Comparison of ENCODE assay signal across 13 cellular contexts in the genomic region with DNA sequence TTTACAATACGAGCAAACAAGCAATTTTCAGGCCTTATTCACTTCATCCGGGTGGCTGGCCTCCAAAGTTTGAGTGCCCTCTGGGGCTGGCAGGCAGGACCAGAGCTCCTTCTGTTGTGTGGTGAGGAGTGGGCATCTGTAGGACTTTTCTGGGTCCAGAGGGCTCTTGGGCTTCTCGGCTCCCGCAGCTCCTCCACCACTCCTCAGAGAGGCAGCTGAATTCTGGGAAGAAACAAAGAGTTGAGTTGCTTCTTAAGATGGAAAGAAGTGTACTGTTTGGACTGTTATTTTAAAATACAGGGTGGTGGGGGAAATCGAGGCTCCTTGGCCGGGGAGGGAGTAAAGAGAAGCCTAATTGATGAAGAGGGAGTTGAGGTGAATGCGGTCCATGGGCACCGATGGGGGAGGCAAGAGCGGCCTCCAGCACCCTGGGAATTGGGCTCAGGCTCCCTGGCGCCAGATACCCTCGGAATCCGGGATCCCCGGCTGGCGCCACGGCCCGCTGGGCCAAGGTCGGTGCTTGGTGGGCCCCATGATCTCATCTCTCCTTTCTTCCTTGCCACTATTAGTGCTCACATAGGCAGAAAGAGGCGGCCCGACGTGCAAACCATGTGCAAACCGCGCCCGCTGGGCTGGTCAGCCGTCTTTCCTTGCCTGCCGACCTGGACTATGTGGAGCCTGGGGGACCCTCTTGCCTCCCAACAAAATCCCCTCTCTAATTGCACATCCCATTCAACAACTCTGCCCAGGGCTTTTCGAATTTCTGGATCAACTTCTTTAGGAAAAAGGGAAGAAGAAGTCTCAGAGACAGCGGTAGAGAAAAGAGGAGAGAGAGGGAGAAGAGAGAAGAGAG. TPM values are rescaled to one million over a fixed set of nuclear protein-coding genes. Genes with fewer than 3 reads are reported as not detected.
DNase-seq lines count a peak whose midpoint lies in the region; ATAC-seq lines count a peak whose summit lies in the region.
"Had no signal": no experiment of that assay in that cellular context is flagged by ENCODE, and none has a peak within 500 bp of the region (broad histone marks: within the 10 kb centered on the region; RNA-seq: fewer than 3 reads in every experiment).

No MANE protein-coding gene starts in this region.

- H3K4me3 Mint-ChIP-seq in stimulated activated naive CD8-positive, alpha-beta T cell treated with anti-CD3 and anti-CD28 coated beads, Interleukin-15, Interleukin-2, amounts not matched to agents 100 ng/mL and 50 ng/mL, for 24 hours: peak overlapping the region; percentile 82
- H3K4me3 Mint-ChIP-seq in activated naive CD8-positive, alpha-beta T cell treated with anti-CD3 and anti-CD28 coated beads, Interleukin-2, amount 10 ng/mL, durations not matched to agents 7 days and 5 days: peak overlapping the region; percentile 75
- H3K4me3 Mint-ChIP-seq in naive thymus-derived CD8-positive, alpha-beta T cell: peak overlapping the region; percentile 73 to 87 (median 82)

- peaks cover 79% of the 10 kb centered on the region for H3K27me3 Mint-ChIP-seq in stimulated activated naive CD8-positive, alpha-beta T cell treated with anti-CD3 and anti-CD28 coated beads, Interleukin-15, Interleukin-2, amounts not matched to agents 100 ng/mL and 50 ng/mL, for 24 hours
- peaks cover 87% of the 10 kb centered on the region for H3K27me3 Mint-ChIP-seq in activated naive CD8-positive, alpha-beta T cell treated with anti-CD3 and anti-CD28 coated beads, Interleukin-2, amount 10 ng/mL, durations not matched to agents 7 days and 5 days
- H3K27me3 Mint-ChIP-seq in naive thymus-derived CD8-positive, alpha-beta T cell: peaks cover 44 to 93% (median 72%) of the 10 kb centered on the region in 5 donors

- no peak overlapping the region for H3K27ac Mint-ChIP-seq in stimulated activated naive CD8-positive, alpha-beta T cell treated with anti-CD3 and anti-CD28 coated beads, Interleukin-15, Interleukin-2, amounts not matched to agents 100 ng/mL and 50 ng/mL, for 24 hours
- peak overlapping the region; percentile 16 for H3K27ac Mint-ChIP-seq in activated naive CD8-positive, alpha-beta T cell treated with anti-CD3 and anti-CD28 coated beads, Interleukin-2, amount 10 ng/mL, durations not matched to agents 7 days and 5 days
- H3K27ac Mint-ChIP-seq in naive thymus-derived CD8-positive, alpha-beta T cell: no peak overlapping the region

- intact Hi-C loops in left colon (cut with DNase I, micrococcal nuclease): no loop called here

- no peak for DNase-seq in stimulated activated naive CD8-positive, alpha-beta T cell treated with anti-CD3 and anti-CD28 coated beads, Interleukin-15, Interleukin-2, amounts not matched to agents 100 U/mL and 50 U/mL, for 24 hours
- DNase-seq in activated naive CD8-positive, alpha-beta T cell treated with anti-CD3 and anti-CD28 coated beads, Interleukin-2, amount 10 ng/mL, durations not matched to agents 7 days and 5 days: no peak
- peak in 1 of 10 donors; percentile 40 for DNase-seq in naive thymus-derived CD8-positive, alpha-beta T cell
- DNase-seq in SHP77 (lab: John Stamatoyannopoulos, UW): no peak
- DNase-seq in NCI-H146 (lab: John Stamatoyannopoulos, UW): no peak
- DNase-seq in left colon: no peak
- DNase-seq: activated gamma-delta T cell, DMS79, uterus had no signal

- peaks cover 56% of the 10 kb centered on the region for H3K4me1 Mint-ChIP-seq in stimulated activated naive CD8-positive, alpha-beta T cell treated with anti-CD3 and anti-CD28 coated beads, Interleukin-15, Interleukin-2, amounts not matched to agents 100 ng/mL and 50 ng/mL, for 24 hours (ENCODE audit: low read depth)
- H3K4me1 Mint-ChIP-seq in activated naive CD8-positive, alpha-beta T cell treated with anti-CD3 and anti-CD28 coated beads, Interleukin-2, amount 10 ng/mL, durations not matched to agents 7 days and 5 days: peaks cover 21% of the 10 kb centered on the region
- H3K4me1 Mint-ChIP-seq in naive thymus-derived CD8-positive, alpha-beta T cell: peaks cover 21 to 75% (median 65%) of the 10 kb centered on the region in 4 donors

- no peaks in the 10 kb centered on the region for H3K9me3 Mint-ChIP-seq in stimulated activated naive CD8-positive, alpha-beta T cell treated with anti-CD3 and anti-CD28 coated beads, Interleukin-15, Interleukin-2, amounts not matched to agents 100 ng/mL and 50 ng/mL, for 24 hours
- H3K9me3 Mint-ChIP-seq in activated naive CD8-positive, alpha-beta T cell treated with anti-CD3 and anti-CD28 coated beads, Interleukin-2, amount 10 ng/mL, durations not matched to agents 7 days and 5 days: no peaks in the 10 kb centered on the region
- H3K9me3 Mint-ChIP-seq in naive thymus-derived CD8-positive, alpha-beta T cell: peaks cover 0 to 5% (median 0%) of the 10 kb centered on the region in 9 donors

- POLR2A ChIA-PET in activated naive CD8-positive, alpha-beta T cell treated with anti-CD3 and anti-CD28 coated beads, Interleukin-2, amount 10 ng/mL, durations not matched to agents 7 days and 5 days (lab: Charles Lee): no interaction called here
- POLR2A ChIA-PET in naive thymus-derived CD8-positive, alpha-beta T cell (lab: Charles Lee): no interaction called here

- ATAC-seq in stimulated activated naive CD8-positive, alpha-beta T cell treated with anti-CD3 and anti-CD28 coated beads, Interleukin-15, Interleukin-2, amounts not matched to agents 100 U/mL and 50 U/mL, for 24 hours: no peak
- ATAC-seq in activated naive CD8-positive, alpha-beta T cell treated with anti-CD3 and anti-CD28 coated beads, Interleukin-2, amount 10 ng/mL, durations not matched to agents 7 days and 5 days (ENCODE audit: low read depth): no peak
- ATAC-seq in naive thymus-derived CD8-positive, alpha-beta T cell: no peak
- ATAC-seq in HG03378 (IDR thresholded peaks at IDR 0.05; ENCODE audit: unreplicated experiment) (no peak), left colon (no peak)

- H3K36me3 Mint-ChIP-seq in stimulated activated naive CD8-positive, alpha-beta T cell treated with anti-CD3 and anti-CD28 coated beads, Interleukin-15, Interleukin-2, amounts not matched to agents 100 ng/mL and 50 ng/mL, for 24 hours (ENCODE audit: low read depth): no peaks in the 10 kb centered on the region
- H3K36me3 Mint-ChIP-seq in activated naive CD8-positive, alpha-beta T cell treated with anti-CD3 and anti-CD28 coated beads, Interleukin-2, amount 10 ng/mL, durations not matched to agents 7 days and 5 days: no peaks in the 10 kb centered on the region
- H3K36me3 Mint-ChIP-seq in naive thymus-derived CD8-positive, alpha-beta T cell: no peaks in the 10 kb centered on the region

RNA-seq across cellular contexts. Expression of a gene that starts 0.7 kb away (rescaled TPM):
- total RNA-seq in activated naive CD8-positive, alpha-beta T cell treated with anti-CD3 and anti-CD28 coated beads, Interleukin-2, amount 10 ng/mL, durations not matched to agents 7 days and 5 days: not detected
- not detected for total RNA-seq in naive thymus-derived CD8-positive, alpha-beta T cell
- polyA plus RNA-seq in naive thymus-derived CD8-positive, alpha-beta T cell: not detected
- not detected for total RNA-seq in left colon
- total RNA-seq: HT-29, left lobe of liver, uterus had no signal
